In the genomic region with DNA sequence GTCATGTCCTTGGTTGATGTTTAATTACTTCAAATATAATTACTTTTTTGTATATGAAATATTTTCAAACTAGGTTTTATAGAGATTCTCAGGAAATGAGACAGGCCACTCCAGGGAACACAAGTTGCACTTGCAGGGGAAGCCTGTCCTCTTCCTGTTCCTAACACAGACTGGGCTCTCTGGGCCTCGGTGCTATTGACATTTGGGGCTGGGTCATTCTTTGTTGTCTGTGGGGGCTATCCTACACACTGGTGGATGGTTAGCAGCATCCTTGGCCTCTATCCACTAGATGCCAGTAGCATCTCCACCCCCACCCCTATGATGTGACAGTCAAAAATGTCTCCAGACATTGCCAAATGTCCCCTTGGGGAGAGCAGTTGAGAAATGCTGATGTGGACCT, we compare ENCODE assay signal across 22 cellular contexts. TPM values are rescaled to one million over a fixed set of nuclear protein-coding genes. Genes with fewer than 3 reads are reported as not detected.
DNase-seq lines count a peak whose midpoint lies in the region; ATAC-seq, FAIRE-seq and TF ChIP-seq lines count a peak whose summit lies in the region.
"Had no signal": no experiment of that assay in that cellular context is flagged by ENCODE, and none has a peak within 500 bp of the region (broad histone marks: within the 10 kb centered on the region; RNA-seq: fewer than 3 reads in every experiment).

No MANE protein-coding gene starts in this region.

- 0% methylated on average over 1 of the region's 1 CpG for WGBS in GM12878 (ENCODE audit: insufficient coverage, insufficient replicate concordance, low lambda C conversion rate, missing lambda C conversion rate)

- DNase-seq in left ventricle myocardium inferior, result no peak
- DNase-seq in right atrium auricular region (ENCODE audit: low spot score), result no peak
- no peak for DNase-seq in Karpas-422
- no peak for DNase-seq in GM12878 (ENCODE audit: low read depth, low spot score)
- DNase-seq in T-helper 9 cell, result no peak
- no peak for DNase-seq in MM.1S
- DNase-seq in brain microvascular endothelial cell, result no peak
- DNase-seq: CD4-positive, alpha-beta memory T cell; DND-41; GOT3; HCEC 1CT; IMR-90; NCI-H1417 treated with DMSO at 0.1 percent for 48 hours; NCI-H187; NCI-H446; NCI-H526 had no signal

- no peak for TF ChIP-seq RAD21 in GM12878 (IDR thresholded peaks at IDR 0.05; ENCODE audit: insufficient read depth, low read depth, low read length)

- peaks cover 7% of the 10 kb centered on the region for H3K4me1 ChIP-seq in left ventricle myocardium inferior
- no peaks in the 10 kb centered on the region for H3K4me1 ChIP-seq in right atrium auricular region
- H3K4me1 ChIP-seq in Karpas-422 (ENCODE audit: low read length), result peaks cover 39% of the 10 kb centered on the region
- H3K4me1 ChIP-seq in GM12878 (ENCODE audit: control insufficient read depth, insufficient read depth, low read length), result peaks cover 22% of the 10 kb centered on the region
- H3K4me1 ChIP-seq in MM.1S (ENCODE audit: low read length), result peaks cover 18% of the 10 kb centered on the region
- H3K4me1 ChIP-seq: SJSA1 had no signal

- RAD21 ChIA-PET in GM12878 (lab: Charles Lee; ENCODE audit: unreplicated experiment), result no interaction called here

- H3K27ac ChIP-seq in left ventricle myocardium inferior (replicated peaks) (peak overlapping the region; percentile 16), right atrium auricular region (no peak overlapping the region), Karpas-422 (ENCODE audit: low read length) (peak overlapping the region; percentile 73), GM12878 (ENCODE audit: control insufficient read depth, insufficient read depth) (peak overlapping the region; percentile 12; the same call in 1 of the 2 replicates), MM.1S (ENCODE audit: low read length) (no peak overlapping the region), brain microvascular endothelial cell (no peak overlapping the region)
- H3K27ac ChIP-seq: BLaER1, KMS-11, SJSA1 had no signal

- in situ Hi-C loops in GM12878 (cut with MboI), result no loop called here
- in situ Hi-C loops in brain microvascular endothelial cell (cut with HindIII; ENCODE audit: low pct_ligation_motif_present, low sequenced_read_pairs), result no loop called here

- no peak overlapping the region for H2AFZ ChIP-seq in Karpas-422 (ENCODE audit: low read length)
- H2AFZ ChIP-seq in GM12878 (ENCODE audit: control insufficient read depth, low read depth, low read length), result no peak overlapping the region
- no peak overlapping the region for H2AFZ ChIP-seq in MM.1S (ENCODE audit: low read length)

- no peak for TF ChIP-seq POLR2A in GM12878 (IDR thresholded peaks at IDR 0.05; ENCODE audit: low read depth, low read length)

- H3K27me3 ChIP-seq in left ventricle myocardium inferior (ENCODE audit: low read depth) (no peaks in the 10 kb centered on the region), right atrium auricular region (no peaks in the 10 kb centered on the region), Karpas-422 (ENCODE audit: low read length) (no peaks in the 10 kb centered on the region), GM12878 (replicated peaks in 1 of 2; ENCODE audit: control insufficient read depth in 2 of 2, insufficient read depth in 2 of 2, low read length in 1 of 2) (no peaks in the 10 kb centered on the region), MM.1S (replicated peaks; ENCODE audit: insufficient read depth, low read length) (no peaks in the 10 kb centered on the region), brain microvascular endothelial cell (replicated peaks) (no peaks in the 10 kb centered on the region)
- H3K27me3 ChIP-seq: BLaER1, SJSA1 had no signal

- BruUV-seq in GM12878 (replicated peaks; lab: Mats Ljungman, UMichigan), result no TSS peak

- FAIRE-seq in GM12878 (lab: Jason Lieb, UNC), result no peak
- FAIRE-seq: GM12891, HTR-8/SVneo had no signal

- H3K9me2 ChIP-seq in Karpas-422 (replicated peaks; ENCODE audit: insufficient read depth, low read length) (no peaks in the 10 kb centered on the region), MM.1S (replicated peaks; ENCODE audit: insufficient read depth, low read length) (no peaks in the 10 kb centered on the region)

- no peak for ATAC-seq in GM12878
- ATAC-seq: Right ventricle myocardium inferior had no signal

- H3K36me3 ChIP-seq in left ventricle myocardium inferior (no peaks in the 10 kb centered on the region), right atrium auricular region (no peaks in the 10 kb centered on the region), Karpas-422 (ENCODE audit: insufficient read depth, low read length) (no peaks in the 10 kb centered on the region), GM12878 (ENCODE audit: control insufficient read depth in 2 of 2, insufficient read depth in 2 of 2, low read length in 1 of 2) (peaks cover 3% of the 10 kb centered on the region in 2 experiments; a peak in 3 of 4 replicates), MM.1S (replicated peaks; ENCODE audit: insufficient read depth, low read length) (no peaks in the 10 kb centered on the region), brain microvascular endothelial cell (replicated peaks) (no peaks in the 10 kb centered on the region)
- H3K36me3 ChIP-seq: SJSA1 had no signal

- H3K4me3 ChIP-seq in left ventricle myocardium inferior (no peak overlapping the region), right atrium auricular region (no peak overlapping the region), Karpas-422 (ENCODE audit: low read length) (no peak overlapping the region), GM12878 (no peak overlapping the region), MM.1S (ENCODE audit: low read length) (no peak overlapping the region), brain microvascular endothelial cell (ENCODE audit: low read depth, low read length) (no peak overlapping the region)
- H3K4me3 ChIP-seq: BLaER1, SJSA1 had no signal

- TF ChIP-seq EP300 in GM12878 (IDR thresholded peaks at IDR 0.05; ENCODE audit: borderline replicate concordance in 1 of 2, control insufficient read depth in 1 of 2, low read depth in 2 of 2, low read length in 2 of 2), result no peak

- POLR2A ChIA-PET in GM12878 (lab: Charles Lee), result no interaction called here

- intact Hi-C loops in left ventricle myocardium inferior (cut with micrococcal nuclease), result no loop called here
- intact Hi-C loops in GM12878 (cut with micrococcal nuclease; ENCODE audit: unreplicated experiment), result no loop called here

- SMC1A ChIA-PET in GM12878 (lab: Charles Lee; ENCODE audit: uncharacterized antibody, unreplicated experiment), result no interaction called here

- H3K4me2 ChIP-seq in Karpas-422 (ENCODE audit: low read depth, low read length, poor library complexity, severe bottlenecking) (peak overlapping the region; percentile 28), GM12878 (ENCODE audit: control insufficient read depth, insufficient read depth) (no peak overlapping the region), MM.1S (ENCODE audit: low read depth, low read length) (no peak overlapping the region)
- H3K4me2 ChIP-seq: BLaER1, KMS-11 had no signal

- H3K79me2 ChIP-seq in Karpas-422 (ENCODE audit: low read length), result no peaks in the 10 kb centered on the region
- H3K79me2 ChIP-seq in GM12878 (ENCODE audit: control insufficient read depth, insufficient read depth, low read length), result no peaks in the 10 kb centered on the region
- H3K79me2 ChIP-seq in MM.1S (ENCODE audit: low read length), result no peaks in the 10 kb centered on the region

- CTCF ChIA-PET in GM12878 (lab: Yijun Ruan, JAX), result no interaction called here

- H3F3A ChIP-seq in MM.1S (ENCODE audit: insufficient read depth, low read length), result peaks cover 14% of the 10 kb centered on the region

- H3K9me3 ChIP-seq in left ventricle myocardium inferior (replicated peaks) (no peaks in the 10 kb centered on the region), right atrium auricular region (no peaks in the 10 kb centered on the region), Karpas-422 (ENCODE audit: low read length) (no peaks in the 10 kb centered on the region), GM12878 (replicated peaks; ENCODE audit: control insufficient read depth, insufficient read depth, low read length) (no peaks in the 10 kb centered on the region), MM.1S (replicated peaks; ENCODE audit: insufficient read depth, low read length) (no peaks in the 10 kb centered on the region)
- H3K9me3 ChIP-seq: BLaER1, SJSA1 had no signal

- TF ChIP-seq CTCF in left ventricle myocardium inferior (IDR thresholded peaks at IDR 0.05; ENCODE audit: borderline replicate concordance) (no peak), right atrium auricular region (IDR thresholded peaks at IDR 0.05) (no peak), GM12878 (IDR thresholded peaks at IDR 0.05 in 2 of 3, conservative IDR thresholded peaks at IDR 0.05 in 1 of 3; ENCODE audit: control insufficient read depth in 2 of 3, extremely low read depth in 1 of 3, insufficient read depth in 1 of 3, low read depth in 3 of 3, low read length in 3 of 3) (no peak), MM.1S (IDR thresholded peaks at IDR 0.05; ENCODE audit: low read length) (no peak), brain microvascular endothelial cell (IDR thresholded peaks at IDR 0.05; ENCODE audit: low read depth, low read length, missing control alignments) (no peak)

- H3K9ac ChIP-seq in Karpas-422 (ENCODE audit: low read length), result no peak overlapping the region
- no peak overlapping the region for H3K9ac ChIP-seq in GM12878 (ENCODE audit: control insufficient read depth, insufficient read depth, low read length)
- no peak overlapping the region for H3K9ac ChIP-seq in MM.1S (ENCODE audit: low read length)
- H3K9ac ChIP-seq: BLaER1, KMS-11 had no signal

- no peaks in the 10 kb centered on the region for H4K20me1 ChIP-seq in Karpas-422 (ENCODE audit: insufficient read depth, low read depth, low read length)
- no peaks in the 10 kb centered on the region; the same call in 1 of the 2 replicates for H4K20me1 ChIP-seq in GM12878 (ENCODE audit: control insufficient read depth, insufficient read depth)
- H4K20me1 ChIP-seq in MM.1S (ENCODE audit: insufficient read depth, low read length), result no peaks in the 10 kb centered on the region
- H4K20me1 ChIP-seq: BLaER1 had no signal

RNA-seq across cellular contexts. Expression of a gene that starts 49.3 kb away (rescaled TPM):
- total RNA-seq in left ventricle myocardium inferior (not detected), right atrium auricular region (not detected), GM12878 (2014; rRNA removed) (not detected in 2 replicates), GM12878 (2014; rRNA removed; fragmentation: Illumina TruSeq; extraction: Trizol) (not detected in 2 replicates), GM12878 (2021) (not detected in 2 replicates)
- total RNA-seq in Karpas-422 (2014; rRNA removed; shearing (Covaris generic); ENCODE audit: low replicate concordance), result not detected in 2 replicates
- 0.08 and 0.12 TPM in 2 replicates for total RNA-seq in GM12878 (2013; cell fraction: nucleolus; rRNA removed)
- not detected for polyA plus RNA-seq in GM12878 (2011; ENCODE audit: low read depth)
- polyA plus RNA-seq in GM12878 (2011; rRNA removed) (0.12 and 0.16 TPM in 2 replicates), GM12878 (2014; fragmentation: Illumina TruSeq; extraction: Trizol) (not detected in 2 replicates), GM12878 (2014; fragmentation: Nextera tagmentation; extraction: Ambion mirVana) (not detected), GM12878 (2014; rRNA removed) (0.03 and 0.04 TPM in 2 replicates), GM12878 (2016; fragmentation: Nextera tagmentation; extraction: Ambion mirVana) (not detected)
- polyA plus RNA-seq in GM12878 (2011; cell fraction: cytosol; rRNA removed), result 0.09 and 0.10 TPM in 2 replicates
- 0.16 and 0.19 TPM in 2 replicates for polyA plus RNA-seq in GM12878 (2011; cell fraction: nucleus; rRNA removed)
- polyA plus RNA-seq in GM12878 (2012), result 0.04 TPM in 1 of 2 replicates, not detected in the other
- 0.10 TPM in 1 of 2 replicates, not detected in the other for polyA minus RNA-seq in GM12878 (2011; rRNA and poly(A)+ RNA removed)
- not detected in 2 replicates for polyA minus RNA-seq in GM12878 (2011; cell fraction: cytosol; rRNA and poly(A)+ RNA removed)
- under 0.01 TPM in 1 of 2 replicates, not detected in the other for polyA minus RNA-seq in GM12878 (2011; cell fraction: nucleus; rRNA and poly(A)+ RNA removed)
- total RNA-seq: CD4-positive, alpha-beta memory T cell; Right ventricle myocardium inferior; SJSA1 had no signal
- polyA plus RNA-seq: CD4-positive, alpha-beta memory T cell had no signal

Comparison
In these comparisons a context has a peak if more than half of its experiments do, and no peak if none do; other contexts are left out.
1. H3K27ac ChIP-seq: peak in left ventricle myocardium inferior (single experiment), Karpas-422 (single experiment) and GM12878 (single experiment); none in right atrium auricular region (0 of 2), MM.1S (single experiment) and brain microvascular endothelial cell (single experiment).